18 cellular contexts compared by ENCODE assay signal in the genomic region with DNA sequence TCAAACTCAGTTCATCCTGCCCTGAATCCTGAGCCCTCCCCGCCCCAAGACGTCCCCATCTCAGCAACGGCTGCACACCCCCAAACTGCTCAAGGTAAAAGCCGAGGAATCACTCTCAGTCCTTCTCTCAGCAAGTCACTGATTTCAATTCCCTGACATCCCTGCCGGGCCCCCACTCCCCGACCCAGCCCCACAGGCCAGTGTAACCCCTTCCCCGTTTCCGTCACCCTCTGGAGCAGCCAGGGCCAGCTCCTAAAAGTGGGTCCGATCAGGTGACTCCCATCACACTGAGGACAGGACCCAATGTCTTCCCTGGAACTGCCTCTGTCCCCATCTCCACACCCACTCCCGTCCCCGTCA. TPM values are rescaled to one million over a fixed set of nuclear protein-coding genes. Genes with fewer than 3 reads are reported as not detected.
DNase-seq lines count a peak whose midpoint lies in the region; ATAC-seq and TF ChIP-seq lines count a peak whose summit lies in the region.
"Had no signal": no experiment of that assay in that cellular context is flagged by ENCODE, and none has a peak within 500 bp of the region (broad histone marks: within the 10 kb centered on the region; RNA-seq: fewer than 3 reads in every experiment).

No MANE protein-coding gene starts in this region.

- TF ChIP-seq CTCF in MCF 10A (IDR thresholded peaks at IDR 0.05; ENCODE audit: unreplicated experiment) (no peak), mesothelial cell of epicardium (IDR thresholded peaks at IDR 0.05; ENCODE audit: unreplicated experiment) (no peak), type B pancreatic cell (conservative IDR thresholded peaks at IDR 0.05) (no peak), coronary artery (IDR thresholded peaks at IDR 0.05) (no peak)

- H3K36me3 Mint-ChIP-seq in activated naive CD8-positive, alpha-beta T cell treated with anti-CD3 and anti-CD28 coated beads, Interleukin-2, amount 10 ng/mL, durations not matched to agents 7 days and 5 days: no peaks in the 10 kb centered on the region
- H3K36me3 Mint-ChIP-seq in activated naive CD8-positive, alpha-beta T cell treated with anti-CD3 and anti-CD28 coated beads for 36 hours: no peaks in the 10 kb centered on the region
- H3K36me3 Mint-ChIP-seq in MCF 10A (ENCODE audit: insufficient read depth, unreplicated experiment) (peaks cover 5% of the 10 kb centered on the region), mesothelial cell of epicardium (no peaks in the 10 kb centered on the region), type B pancreatic cell (no peaks in the 10 kb centered on the region)
- H3K36me3 Mint-ChIP-seq: activated CD4-positive, alpha-beta memory T cell treated with anti-CD3 and anti-CD28 coated beads for 36 hours had no signal

- no TSS peak for BruUV-seq in MCF 10A (replicated peaks; lab: Mats Ljungman, UMichigan)

- H3K9me3 Mint-ChIP-seq in activated naive CD8-positive, alpha-beta T cell treated with anti-CD3 and anti-CD28 coated beads, Interleukin-2, amount 10 ng/mL, durations not matched to agents 7 days and 5 days: no peaks in the 10 kb centered on the region
- H3K9me3 Mint-ChIP-seq in activated naive CD8-positive, alpha-beta T cell treated with anti-CD3 and anti-CD28 coated beads for 36 hours: no peaks in the 10 kb centered on the region
- H3K9me3 Mint-ChIP-seq in MCF 10A (ENCODE audit: unreplicated experiment): no peaks in the 10 kb centered on the region
- H3K9me3 Mint-ChIP-seq in mesothelial cell of epicardium: no peaks in the 10 kb centered on the region
- H3K9me3 Mint-ChIP-seq in type B pancreatic cell: no peaks in the 10 kb centered on the region
- H3K9me3 Mint-ChIP-seq: activated CD4-positive, alpha-beta memory T cell treated with anti-CD3 and anti-CD28 coated beads for 36 hours had no signal

- intact Hi-C loops in MCF 10A (cut with micrococcal nuclease): no loop called here

- CTCF ChIA-PET in MCF 10A (lab: Yijun Ruan, JAX): interaction anchor here (0.6 kb wide), 1 partner anchor 360 kb away, joined by 3 read pairs; no protein-coding TSS in a partner anchor

- H3K4me3 ChIP-seq in coronary artery: no peak overlapping the region
- H3K4me3 ChIP-seq: A549, colonic mucosa, ovary, skin epidermis, upper lobe of left lung had no signal

- H3K27ac ChIP-seq in coronary artery: no peak overlapping the region
- H3K27ac ChIP-seq: colonic mucosa, KMS-11, ovary, upper lobe of left lung had no signal

- ATAC-seq in activated naive CD8-positive, alpha-beta T cell treated with anti-CD3 and anti-CD28 coated beads, Interleukin-2, amount 10 ng/mL, durations not matched to agents 7 days and 5 days (ENCODE audit: low read depth): no peak
- ATAC-seq in esophagus mucosa (no peak), GM18511 (IDR thresholded peaks at IDR 0.05; ENCODE audit: unreplicated experiment) (no peak)
- ATAC-seq: A549 had no signal

- peaks cover 3% of the 10 kb centered on the region for H3K27me3 Mint-ChIP-seq in activated naive CD8-positive, alpha-beta T cell treated with anti-CD3 and anti-CD28 coated beads, Interleukin-2, amount 10 ng/mL, durations not matched to agents 7 days and 5 days
- peaks cover 9% of the 10 kb centered on the region for H3K27me3 Mint-ChIP-seq in activated naive CD8-positive, alpha-beta T cell treated with anti-CD3 and anti-CD28 coated beads for 36 hours
- H3K27me3 Mint-ChIP-seq in MCF 10A (ENCODE audit: insufficient read depth, unreplicated experiment): no peaks in the 10 kb centered on the region
- H3K27me3 Mint-ChIP-seq in mesothelial cell of epicardium (ENCODE audit: low read depth): no peaks in the 10 kb centered on the region
- no peaks in the 10 kb centered on the region for H3K27me3 Mint-ChIP-seq in type B pancreatic cell

- peaks cover 3% of the 10 kb centered on the region for H3K4me1 Mint-ChIP-seq in activated naive CD8-positive, alpha-beta T cell treated with anti-CD3 and anti-CD28 coated beads, Interleukin-2, amount 10 ng/mL, durations not matched to agents 7 days and 5 days
- no peaks in the 10 kb centered on the region for H3K4me1 Mint-ChIP-seq in activated naive CD8-positive, alpha-beta T cell treated with anti-CD3 and anti-CD28 coated beads for 36 hours
- H3K4me1 Mint-ChIP-seq in MCF 10A (ENCODE audit: insufficient read depth, unreplicated experiment) (peaks cover 20% of the 10 kb centered on the region), mesothelial cell of epicardium (peaks cover 26% of the 10 kb centered on the region), type B pancreatic cell (ENCODE audit: unreplicated experiment) (peaks cover 17% of the 10 kb centered on the region)

- no peak overlapping the region for H3K4me3 Mint-ChIP-seq in activated naive CD8-positive, alpha-beta T cell treated with anti-CD3 and anti-CD28 coated beads, Interleukin-2, amount 10 ng/mL, durations not matched to agents 7 days and 5 days
- no peak overlapping the region for H3K4me3 Mint-ChIP-seq in activated naive CD8-positive, alpha-beta T cell treated with anti-CD3 and anti-CD28 coated beads for 36 hours
- H3K4me3 Mint-ChIP-seq in MCF 10A (ENCODE audit: unreplicated experiment) (peak overlapping the region; percentile 63), mesothelial cell of epicardium (peak overlapping the region; percentile 56), type B pancreatic cell (peak overlapping the region; percentile 57)
- H3K4me3 Mint-ChIP-seq: activated CD4-positive, alpha-beta memory T cell treated with anti-CD3 and anti-CD28 coated beads for 36 hours had no signal

- POLR2A ChIA-PET in activated naive CD8-positive, alpha-beta T cell treated with anti-CD3 and anti-CD28 coated beads, Interleukin-2, amount 10 ng/mL, durations not matched to agents 7 days and 5 days (lab: Charles Lee): no interaction called here
- POLR2A ChIA-PET in MCF 10A (lab: Yijun Ruan, JAX): no interaction called here

- peak; percentile 17 for DNase-seq in activated naive CD8-positive, alpha-beta T cell treated with anti-CD3 and anti-CD28 coated beads, Interleukin-2, amount 10 ng/mL, durations not matched to agents 7 days and 5 days
- no peak for DNase-seq in activated naive CD8-positive, alpha-beta T cell treated with anti-CD3 and anti-CD28 coated beads for 36 hours
- no peak for DNase-seq in MCF 10A (ENCODE audit: unreplicated experiment)
- no peak for DNase-seq in mesothelial cell of epicardium (ENCODE audit: low spot score in 2 of 2, unreplicated experiment in 2 of 2)
- peak; percentile 53 for DNase-seq in type B pancreatic cell (ENCODE audit: extremely low spot score, unreplicated experiment)
- DNase-seq in coronary artery (ENCODE audit: low spot score): no peak
- DNase-seq: activated CD4-positive, alpha-beta memory T cell treated with anti-CD3 and anti-CD28 coated beads for 36 hours; amniotic stem cell; colonic mucosa; DMS79; NCI-H2171 treated with DMSO at 0.1 percent for 48 hours had no signal

- H3K27ac Mint-ChIP-seq in activated naive CD8-positive, alpha-beta T cell treated with anti-CD3 and anti-CD28 coated beads, Interleukin-2, amount 10 ng/mL, durations not matched to agents 7 days and 5 days: no peak overlapping the region
- H3K27ac Mint-ChIP-seq in activated naive CD8-positive, alpha-beta T cell treated with anti-CD3 and anti-CD28 coated beads for 36 hours: no peak overlapping the region
- H3K27ac Mint-ChIP-seq in MCF 10A (ENCODE audit: low read depth, unreplicated experiment) (no peak overlapping the region), mesothelial cell of epicardium (no peak overlapping the region), type B pancreatic cell (no peak overlapping the region)
- H3K27ac Mint-ChIP-seq: activated CD4-positive, alpha-beta memory T cell treated with anti-CD3 and anti-CD28 coated beads for 36 hours had no signal

RNA-seq across cellular contexts. Expression of a gene that starts 20.5 kb away (rescaled TPM):
- total RNA-seq in activated naive CD8-positive, alpha-beta T cell treated with anti-CD3 and anti-CD28 coated beads, Interleukin-2, amount 10 ng/mL, durations not matched to agents 7 days and 5 days: 1 to 10 TPM; 1.5 to 2.1 TPM
- total RNA-seq in activated naive CD8-positive, alpha-beta T cell treated with anti-CD3 and anti-CD28 coated beads for 36 hours: 1 to 10 TPM; 1.5 to 2.4 TPM
- total RNA-seq in MCF 10A (2022) (7.8 and 8.2 TPM in 2 replicates), mesothelial cell of epicardium (3.4 to 6.0 TPM (median 4.1 TPM) in 3 replicates), type B pancreatic cell (ENCODE audit: low replicate concordance) (7.1 and 28.9 TPM in 2 replicates), esophagus mucosa (1.8 TPM)

Comparison
In these comparisons a context has a peak if more than half of its experiments do, and no peak if none do; other contexts are left out.
1. DNase-seq: peak in activated naive CD8-positive, alpha-beta T cell treated with anti-CD3 and anti-CD28 coated beads, Interleukin-2, amount 10 ng/mL, durations not matched to agents 7 days and 5 days (single experiment) and type B pancreatic cell (single experiment); none in activated naive CD8-positive, alpha-beta T cell treated with anti-CD3 and anti-CD28 coated beads for 36 hours (single experiment), MCF 10A (single experiment), mesothelial cell of epicardium (0 of 2) and coronary artery (single experiment).
2. H3K4me3 Mint-ChIP-seq: peak in MCF 10A (single experiment), mesothelial cell of epicardium (single experiment) and type B pancreatic cell (single experiment); none in activated naive CD8-positive, alpha-beta T cell treated with anti-CD3 and anti-CD28 coated beads, Interleukin-2, amount 10 ng/mL, durations not matched to agents 7 days and 5 days (single experiment) and activated naive CD8-positive, alpha-beta T cell treated with anti-CD3 and anti-CD28 coated beads for 36 hours (single experiment).